7 cellular contexts compared by ENCODE assay signal in genomic region chr19:3366761-3367571, GRCh38. TPM values are rescaled to one million over a fixed set of nuclear protein-coding genes. Genes with fewer than 3 reads are reported as not detected.
DNase-seq lines count a peak whose midpoint lies in the region; ATAC-seq, FAIRE-seq and TF ChIP-seq lines count a peak whose summit lies in the region.

No MANE protein-coding gene starts in this region.

- peaks cover 2% of the 10 kb centered on the region for H3K4me1 ChIP-seq in iPS-15b (ENCODE audit: control insufficient read depth, insufficient read depth, low read length)
- H3K4me1 ChIP-seq in small intestine (ENCODE audit: control insufficient read depth in 2 of 2, insufficient read depth in 1 of 2, low read depth in 1 of 2, low read length in 1 of 2), result peaks cover 0 to 2% of the 10 kb centered on the region in 2 donors

- ATAC-seq in HG02885 (IDR thresholded peaks at IDR 0.05; ENCODE audit: poor library complexity, unreplicated experiment) (no peak), GM19467 (IDR thresholded peaks at IDR 0.05; ENCODE audit: unreplicated experiment) (no peak)

- DNase-seq in GM06990 (ENCODE audit: extremely low read depth, insufficient read length) (peak; percentile 66), MG63 (peak; percentile 48), small intestine (no peak)

- H3K27ac ChIP-seq in angular gyrus (ENCODE audit: low read depth, low read length) (peak overlapping the region; percentile 83), small intestine (ENCODE audit: low read depth in 1 of 2, low read length in 1 of 2) (peak overlapping the region in 1 of 2 donors; percentile 74)

- peak overlapping the region; percentile 77 for H3K4me3 ChIP-seq in GM06990 (replicated peaks; ENCODE audit: low read depth, low read length)
- peak overlapping the region; percentile 63 for H3K4me3 ChIP-seq in MG63
- peak overlapping the region; percentile 33 for H3K4me3 ChIP-seq in iPS-15b (ENCODE audit: low read depth, low read length)
- peak overlapping the region; percentile 58 to 60 for H3K4me3 ChIP-seq in small intestine (ENCODE audit: low read depth in 1 of 2, low read length in 2 of 2)

- no peak for TF ChIP-seq CTCF in GM06990 (IDR thresholded peaks at IDR 0.05; ENCODE audit: insufficient read depth, low read length, poor library complexity, severe bottlenecking)

- no peak for FAIRE-seq in small intestine (lab: Jason Lieb, UNC)

- H3K27me3 ChIP-seq in GM06990 (replicated peaks; ENCODE audit: control insufficient read depth, insufficient read depth, low read length) (no peaks in the 10 kb centered on the region), MG63 (no peaks in the 10 kb centered on the region), iPS-15b (ENCODE audit: control insufficient read depth, insufficient read depth, low read length) (peaks cover 90% of the 10 kb centered on the region), small intestine (ENCODE audit: control insufficient read depth in 2 of 2, insufficient read depth in 2 of 2, low read length in 2 of 2) (no peaks in the 10 kb centered on the region)

- H3K36me3 ChIP-seq in GM06990 (ENCODE audit: control insufficient read depth, insufficient read depth, low read length), result no peaks in the 10 kb centered on the region
- H3K36me3 ChIP-seq in MG63, result peaks cover 7% of the 10 kb centered on the region
- H3K36me3 ChIP-seq in iPS-15b (ENCODE audit: control insufficient read depth, insufficient read depth, low read length), result no peaks in the 10 kb centered on the region
- H3K36me3 ChIP-seq in small intestine (ENCODE audit: control insufficient read depth in 2 of 2, insufficient read depth in 2 of 2, low read length in 2 of 2), result no peaks in the 10 kb centered on the region

- H3K9ac ChIP-seq in iPS-15b (ENCODE audit: low read depth, low read length), result no peak overlapping the region

- H3K9me3 ChIP-seq in MG63, result no peaks in the 10 kb centered on the region
- H3K9me3 ChIP-seq in iPS-15b (ENCODE audit: control insufficient read depth, insufficient read depth, low read length), result no peaks in the 10 kb centered on the region
- H3K9me3 ChIP-seq in small intestine (ENCODE audit: control insufficient read depth, low read depth), result no peaks in the 10 kb centered on the region

- 0 to 2% (median 1%) methylated on average over 41 to 61 of the region's 61 CpGs for WGBS in small intestine, 3 donors

RNA-seq across cellular contexts. Expression of gene NFIC, which starts 0.6 kb away (rescaled TPM):
- total RNA-seq in MG63 (2014; rRNA removed; shearing (Covaris generic); ENCODE audit: low replicate concordance), result 1.7 and 14.1 TPM in 2 replicates
- 10 to 100 TPM in 1 of 3 donors, 1 to 10 TPM in 2; 4.5 to 37.9 (median 6.2) TPM for polyA plus RNA-seq in small intestine
